In genomic region chr18:473687-474265, GRCh38 we compare ENCODE assay signal across 2 cellular contexts.
TF ChIP-seq lines count a peak whose summit lies in the region.

No MANE protein-coding gene starts in this region.

TF ChIP-seq in GM23338, 12 proteins besides CTCF, POLR2A, EP300 and RAD21:
- TF ChIP-seq REST (IDR thresholded peaks at IDR 0.05; ENCODE audit: unreplicated experiment) (no peak), ZNF462 (CRISPR knock-in tag; IDR thresholded peaks at IDR 0.05) (no peak), POLR2AphosphoS5 (IDR thresholded peaks at IDR 0.05; ENCODE audit: low read depth) (no peak), ETS1 (IDR thresholded peaks at IDR 0.05) (no peak), EZH2phosphoT487 (IDR thresholded peaks at IDR 0.05; ENCODE audit: unreplicated experiment) (no peak), NANOG (IDR thresholded peaks at IDR 0.05; ENCODE audit: borderline replicate concordance) (no peak), CREB1 (CRISPR knock-in tag; IDR thresholded peaks at IDR 0.05; ENCODE audit: low read depth) (no peak), JUNB (IDR thresholded peaks at IDR 0.05; ENCODE audit: unreplicated experiment) (no peak), EZH2 (IDR thresholded peaks at IDR 0.05; ENCODE audit: low read depth, unreplicated experiment) (no peak)

TF ChIP-seq in WTC11, 78 proteins besides CTCF, POLR2A, EP300 and RAD21 (continued from another document):
- no peak for TF ChIP-seq ZNF281 (CRISPR knock-in tag; IDR thresholded peaks at IDR 0.05)
- no peak for TF ChIP-seq PRRX2 (CRISPR knock-in tag; IDR thresholded peaks at IDR 0.05)
- no peak for TF ChIP-seq MAX (CRISPR knock-in tag; IDR thresholded peaks at IDR 0.05)
- TF ChIP-seq ATF3 (CRISPR knock-in tag; conservative IDR thresholded peaks at IDR 0.05) = no peak
- no peak for TF ChIP-seq ZNF121 (CRISPR knock-in tag; IDR thresholded peaks at IDR 0.05)
- TF ChIP-seq E2F4 (CRISPR knock-in tag; IDR thresholded peaks at IDR 0.05; ENCODE audit: borderline replicate concordance, low read depth) = no peak
- no peak for TF ChIP-seq MXD4 (CRISPR knock-in tag; IDR thresholded peaks at IDR 0.05; ENCODE audit: borderline replicate concordance)
